8 cellular contexts compared by ENCODE assay signal in the genomic region with DNA sequence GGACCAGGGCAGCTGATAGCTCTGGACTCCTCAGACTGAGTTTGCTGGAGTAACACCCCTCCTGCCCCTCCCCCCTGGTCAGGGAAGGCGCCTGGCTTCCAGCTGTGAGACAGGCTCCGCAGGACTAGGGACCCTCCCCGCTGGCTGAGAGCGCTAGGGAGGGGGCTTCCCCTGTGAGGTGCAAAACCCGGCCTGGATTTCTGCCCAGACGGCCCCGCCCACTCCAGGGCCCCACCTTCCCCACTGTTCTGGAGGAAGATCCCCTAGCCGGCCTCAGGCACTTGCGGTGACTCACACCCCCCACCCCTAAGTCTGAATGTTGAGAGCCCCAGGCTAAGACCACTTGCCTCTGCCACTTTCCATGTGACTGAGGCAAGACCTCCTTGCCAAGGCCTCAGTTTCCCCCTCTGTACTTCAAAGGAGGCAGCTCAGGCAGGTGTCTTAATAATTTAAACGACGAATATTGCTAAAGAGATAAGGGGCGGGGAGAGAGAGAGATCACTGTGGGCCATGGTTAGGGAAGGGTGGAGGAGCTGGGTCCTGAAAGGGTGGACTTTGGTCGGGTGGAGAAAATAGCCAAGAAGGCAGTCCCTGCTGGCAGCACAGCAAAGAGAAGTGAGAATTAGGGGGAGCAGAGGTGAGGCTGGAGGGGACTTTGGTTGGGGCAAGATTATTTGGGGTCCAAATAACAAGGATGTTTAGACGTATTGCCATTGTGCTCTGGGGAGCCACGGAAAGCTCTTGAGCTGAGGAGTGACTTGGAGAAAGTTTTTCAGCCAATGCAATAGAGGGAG. TPM values are rescaled to one million over a fixed set of nuclear protein-coding genes. Genes with fewer than 3 reads are reported as not detected.
DNase-seq lines count a peak whose midpoint lies in the region; ATAC-seq, FAIRE-seq and TF ChIP-seq lines count a peak whose summit lies in the region.

No MANE protein-coding gene starts in this region.

- no peak for FAIRE-seq in GM12891 (lab: Jason Lieb, UNC)

- no peak for TF ChIP-seq POLR2A in GM12891 (IDR thresholded peaks at IDR 0.05; ENCODE audit: low read depth, low read length)

- WGBS in mammary epithelial cell (ENCODE audit: low coverage, missing lambda C conversion rate), result 62% methylated on average over 7 of the region's 15 CpGs
- 31 to 43% (median 32%) methylated on average over 14 to 15 of the region's 15 CpGs for WGBS in psoas muscle, 3 donors

- H3K4me1 ChIP-seq in mammary epithelial cell (ENCODE audit: insufficient read depth, low read length) (no peaks in the 10 kb centered on the region), psoas muscle (peaks cover 55% of the 10 kb centered on the region)

- dilution Hi-C loops in mammary epithelial cell (cut with HindIII; ENCODE audit: low sequenced_read_pairs), result no loop called here

- no peaks in the 10 kb centered on the region for H3K79me2 ChIP-seq in mammary epithelial cell (ENCODE audit: insufficient read depth, low read length)

- H3K4me3 Mint-ChIP-seq in MCF 10A (ENCODE audit: unreplicated experiment), result peak overlapping the region; percentile 45

- H3K9me3 ChIP-seq in mammary epithelial cell (replicated peaks; ENCODE audit: insufficient read depth, low read length), result no peaks in the 10 kb centered on the region
- H3K9me3 ChIP-seq in psoas muscle, result no peaks in the 10 kb centered on the region

- no peak overlapping the region for H3K27ac ChIP-seq in mammary epithelial cell (ENCODE audit: insufficient read depth, low read depth, low read length)
- H3K27ac ChIP-seq in psoas muscle, result peak overlapping the region; percentile 63

- POLR2A ChIA-PET in MCF 10A (lab: Yijun Ruan, JAX), result no interaction called here

- ATAC-seq in psoas muscle, result peak in 3 of 4 donors; percentile 14 to 25 (median 25)

- DNase-seq in MCF 10A (ENCODE audit: unreplicated experiment) (peak; percentile 48), mammary epithelial cell (no peak), RPMI8226 (peak; percentile 22), glomerular visceral epithelial cell (ENCODE audit: extremely low spot score) (peak; percentile 44), psoas muscle (peak; percentile 33 to 72), GM12891 (ENCODE audit: insufficient read length, low spot score) (no peak), GOT3 (lab: John Stamatoyannopoulos, UW) (no peak)
- DNase-seq in activated CD4-positive, CD25-positive, alpha-beta regulatory T cell (lab: John Stamatoyannopoulos, UW), result no peak

- H3K36me3 ChIP-seq in mammary epithelial cell (ENCODE audit: insufficient read depth, low read length) (no peaks in the 10 kb centered on the region), psoas muscle (ENCODE audit: insufficient read depth in 1 of 2, low read depth in 1 of 2) (no peaks in the 10 kb centered on the region)

- H3K27ac Mint-ChIP-seq in MCF 10A (ENCODE audit: low read depth, unreplicated experiment), result no peak overlapping the region

- intact Hi-C loops in MCF 10A (cut with micrococcal nuclease) (no loop called here), mammary epithelial cell (cut with micrococcal nuclease) (no loop called here), psoas muscle (cut with DNase I) (loop anchor here in 1 of 2 donors (2.0 kb wide), 1 partner anchor 16 kb away; no protein-coding TSS in a partner anchor)

- H3K4me1 Mint-ChIP-seq in MCF 10A (ENCODE audit: insufficient read depth, unreplicated experiment), result peaks cover 9% of the 10 kb centered on the region

- no peak overlapping the region for H3K9ac ChIP-seq in mammary epithelial cell (ENCODE audit: insufficient read depth, low read length)

- CTCF ChIA-PET in MCF 10A (lab: Yijun Ruan, JAX), result interaction anchor here (0.6 kb wide), 1 partner anchor 41 kb away, joined by 3 read pairs; no protein-coding TSS in a partner anchor
- CTCF ChIA-PET in mammary epithelial cell (lab: Charles Lee; ENCODE audit: low non-redundant PET), result no interaction called here

- H3K9me3 Mint-ChIP-seq in MCF 10A (ENCODE audit: unreplicated experiment), result no peaks in the 10 kb centered on the region

- no peak overlapping the region for H3K4me3 ChIP-seq in mammary epithelial cell (replicated peaks in 1 of 3; ENCODE audit: insufficient read depth in 1 of 3, low read depth in 2 of 3, low read length in 3 of 3)
- H3K4me3 ChIP-seq in psoas muscle, result peak overlapping the region; percentile 73

- no peaks in the 10 kb centered on the region for H3K36me3 Mint-ChIP-seq in MCF 10A (ENCODE audit: insufficient read depth, unreplicated experiment)

- peaks cover 29% of the 10 kb centered on the region for H3K27me3 Mint-ChIP-seq in MCF 10A (ENCODE audit: insufficient read depth, unreplicated experiment)

- H2AFZ ChIP-seq in mammary epithelial cell (ENCODE audit: low read depth, low read length), result no peak overlapping the region

- H4K20me1 ChIP-seq in mammary epithelial cell (ENCODE audit: insufficient read depth, low read length), result no peaks in the 10 kb centered on the region

- BruUV-seq in MCF 10A (replicated peaks; lab: Mats Ljungman, UMichigan) (no TSS peak), mammary epithelial cell (replicated peaks; lab: Mats Ljungman, UMichigan) (no TSS peak)

- no peak for TF ChIP-seq CTCF in MCF 10A (IDR thresholded peaks at IDR 0.05; ENCODE audit: unreplicated experiment)
- no peak for TF ChIP-seq CTCF in mammary epithelial cell (conservative IDR thresholded peaks at IDR 0.05 in 1 of 2, IDR thresholded peaks at IDR 0.05 in 1 of 2; ENCODE audit: extremely low read depth in 1 of 2, insufficient read depth in 1 of 2, low read depth in 1 of 2, low read length in 2 of 2)
- no peak for TF ChIP-seq CTCF in psoas muscle (IDR thresholded peaks at IDR 0.05)

- H3K4me2 ChIP-seq in mammary epithelial cell (ENCODE audit: insufficient read depth, low read depth, low read length), result no peak overlapping the region

- peaks cover 28% of the 10 kb centered on the region for H3K27me3 ChIP-seq in mammary epithelial cell (ENCODE audit: insufficient read depth, low read length)
- no peaks in the 10 kb centered on the region for H3K27me3 ChIP-seq in psoas muscle (ENCODE audit: insufficient read depth in 3 of 3, low read length in 2 of 3)

- in situ Hi-C loops in mammary epithelial cell (cut with MboI; ENCODE audit: low sequenced_read_pairs in 2 of 2), result no loop called here

TF ChIP-seq in GM12891, 5 proteins besides CTCF, POLR2A, EP300 and RAD21:
- TF ChIP-seq POLR2AphosphoS5 (IDR thresholded peaks at IDR 0.05; ENCODE audit: low read depth, low read length) (no peak), POU2F2 (IDR thresholded peaks at IDR 0.05; ENCODE audit: low read depth, low read length) (no peak), PAX5 (IDR thresholded peaks at IDR 0.05; ENCODE audit: insufficient read depth, low read length, severe bottlenecking) (no peak), TAF1 (IDR thresholded peaks at IDR 0.05; ENCODE audit: low read depth, low read length) (no peak), SPI1 (IDR thresholded peaks at IDR 0.05; ENCODE audit: low read depth, low read length) (no peak)
TF ChIP-seq in GM12891: peak in this region for 0.

RNA-seq across cellular contexts. Expression of gene DAB2IP, which starts 1.0 kb away (rescaled TPM):
- total RNA-seq in MCF 10A (2022), result 15.5 and 17.0 TPM in 2 replicates
- total RNA-seq in mammary epithelial cell, result 100 to 1,000 TPM in 1 of 2 donors, 10 to 100 TPM in 1; 78.4 to 103 TPM
- polyA plus RNA-seq in mammary epithelial cell, result 60.0 TPM
- polyA minus RNA-seq in mammary epithelial cell, result 122 TPM
- total RNA-seq in psoas muscle, result 10 to 100 TPM; 33.4 to 66.2 (median 50.7) TPM
- 10 to 100 TPM; 14.1 to 18.7 (median 14.4) TPM for polyA plus RNA-seq in psoas muscle
- polyA plus RNA-seq in GM12891 (2012; ENCODE audit: low read depth, missing spikeins), result 0.33 TPM

Comparison
In these comparisons a context has a peak if more than half of its experiments do, and no peak if none do; other contexts are left out.
1. DNase-seq: peak in MCF 10A (single experiment), RPMI8226 (single experiment), glomerular visceral epithelial cell (single experiment) and psoas muscle (2 of 2); none in mammary epithelial cell (single experiment), activated CD4-positive, CD25-positive, alpha-beta regulatory T cell (0 of 4), GM12891 (single experiment) and GOT3 (single experiment).